ENCODE assay signal across 9 cellular contexts in genomic region chr15:70094690-70095311, GRCh38. TPM values are rescaled to one million over a fixed set of nuclear protein-coding genes. Genes with fewer than 3 reads are reported as not detected.
DNase-seq lines count a peak whose midpoint lies in the region; ATAC-seq and TF ChIP-seq lines count a peak whose summit lies in the region.
"Had no signal": no experiment of that assay in that cellular context is flagged by ENCODE, and none has a peak within 500 bp of the region (broad histone marks: within the 10 kb centered on the region; RNA-seq: fewer than 3 reads in every experiment).

No MANE protein-coding gene starts in this region.

- no peak for TF ChIP-seq POLR2A in esophagus muscularis mucosa (IDR thresholded peaks at IDR 0.05; ENCODE audit: low read depth)

- H3K27ac ChIP-seq in SJCRH30 (no peak overlapping the region; the same call in 1 of the 2 replicates), esophagus muscularis mucosa (replicated peaks in 1 of 4) (peak overlapping the region; percentile 92 to 98 (median 96)), psoas muscle (peak overlapping the region; percentile 43)

- DNase-seq in DMS153 (lab: John Stamatoyannopoulos, UW) (peak; percentile 34), DMS153 treated with DMSO at 0.1 percent for 48 hours (lab: John Stamatoyannopoulos, UW; ENCODE audit: unreplicated experiment) (no peak), SJCRH30 (peak; percentile 42 to 77), esophagus muscularis mucosa (ENCODE audit: extremely low spot score) (no peak), psoas muscle (no peak), HK-2 (ENCODE audit: unreplicated experiment) (no peak), GM10248 (ENCODE audit: extremely low spot score) (no peak)
- DNase-seq in NK-92 treated with Interleukin-12 subunit alpha and Interleukin-12 subunit beta, amount 100 ng/mL, for 24 hours (lab: John Stamatoyannopoulos, UW): no peak

- ATAC-seq in psoas muscle: no peak
- ATAC-seq: A549 had no signal

- H3K9me3 ChIP-seq in SJCRH30 (replicated peaks) (no peaks in the 10 kb centered on the region), esophagus muscularis mucosa (no peaks in the 10 kb centered on the region), psoas muscle (no peaks in the 10 kb centered on the region)
- H3K9me3 ChIP-seq: A549 had no signal

- peaks cover 1% of the 10 kb centered on the region for H3K36me3 ChIP-seq in SJCRH30
- H3K36me3 ChIP-seq in esophagus muscularis mucosa: peaks cover 0 to 8% (median 3%) of the 10 kb centered on the region in 4 donors
- H3K36me3 ChIP-seq in psoas muscle (ENCODE audit: insufficient read depth in 1 of 2, low read depth in 1 of 2): peaks cover 0 to 27% of the 10 kb centered on the region in 2 donors

- 54% methylated on average over 8 of the region's 8 CpGs for WGBS in esophagus muscularis mucosa
- WGBS in psoas muscle, 3 donors: 75 to 77% (median 76%) methylated on average over 8 of the region's 8 CpGs

- intact Hi-C loops in esophagus muscularis mucosa (cut with DNase I) (loop anchor here (10.0 kb wide), 2 partner anchors 70 to 370 kb away; no protein-coding TSS in a partner anchor), psoas muscle (cut with DNase I) (loop anchor here in 1 of 2 donors (5.0 to 10.0 kb wide), 5 partner anchors 32 to 378 kb away; no protein-coding TSS in a partner anchor)

- no peak for TF ChIP-seq EP300 in esophagus muscularis mucosa (IDR thresholded peaks at IDR 0.05)

- CTCF ChIA-PET in GM10248 (lab: Yijun Ruan, JAX): interaction anchor here (0.8 to 3.0 kb wide), 7 partner anchors 9 to 619 kb away, joined by 3 to 8 read pairs (median 3); no protein-coding TSS in a partner anchor

- H3K27me3 ChIP-seq in SJCRH30 (no peaks in the 10 kb centered on the region), esophagus muscularis mucosa (no peaks in the 10 kb centered on the region), psoas muscle (ENCODE audit: insufficient read depth in 3 of 3, low read length in 2 of 3) (no peaks in the 10 kb centered on the region)

- POLR2A ChIA-PET in GM10248 (lab: Yijun Ruan, JAX): no interaction called here

- peak overlapping the region; percentile 86 for H3K4me3 ChIP-seq in SJCRH30
- H3K4me3 ChIP-seq in esophagus muscularis mucosa: peak overlapping the region; percentile 90 to 97 (median 94)
- peak overlapping the region; percentile 95 for H3K4me3 ChIP-seq in psoas muscle

- H3K4me1 ChIP-seq in SJCRH30: peaks cover 44% of the 10 kb centered on the region
- peaks cover 53 to 80% (median 76%) of the 10 kb centered on the region in 4 donors for H3K4me1 ChIP-seq in esophagus muscularis mucosa
- peaks cover 55% of the 10 kb centered on the region for H3K4me1 ChIP-seq in psoas muscle

- TF ChIP-seq CTCF in esophagus muscularis mucosa (IDR thresholded peaks at IDR 0.05) (no peak), psoas muscle (IDR thresholded peaks at IDR 0.05) (no peak), GM10248 (IDR thresholded peaks at IDR 0.05; ENCODE audit: control extremely low read depth, extremely low read depth, low read depth, missing control alignments) (no peak)

RNA-seq across cellular contexts. Expression of gene TLE3, which starts 2.9 kb away (rescaled TPM):
- 35.7 and 36.9 TPM in 2 replicates for total RNA-seq in SJCRH30 (2014; rRNA removed; shearing (Covaris generic))
- 10 to 100 TPM; 35.7 to 81.3 (median 59.2) TPM for total RNA-seq in esophagus muscularis mucosa
- 10 to 100 TPM; 10.8 to 59.9 (median 18.6) TPM for total RNA-seq in psoas muscle
- polyA plus RNA-seq in psoas muscle: 1 to 10 TPM; 4.3 to 9.6 (median 4.8) TPM

Comparison
In these comparisons a context has a peak if more than half of its experiments do, and no peak if none do; other contexts are left out.
1. DNase-seq: peak in DMS153 (single experiment) and SJCRH30 (2 of 2); none in DMS153 treated with DMSO at 0.1 percent for 48 hours (single experiment), esophagus muscularis mucosa (single experiment), psoas muscle (0 of 2), HK-2 (single experiment), NK-92 treated with Interleukin-12 subunit alpha and Interleukin-12 subunit beta, amount 100 ng/mL, for 24 hours (single experiment) and GM10248 (single experiment).
2. Peak in every context shown above with its lines, with median percentiles within 50 percentile points of each other: H3K4me3 ChIP-seq.